ENCODE assay signal across 8 cellular contexts in genomic region chr3:184248454-184249411, GRCh38. TPM values are rescaled to one million over a fixed set of nuclear protein-coding genes. Genes with fewer than 3 reads are reported as not detected.
DNase-seq lines count a peak whose midpoint lies in the region; ATAC-seq and TF ChIP-seq lines count a peak whose summit lies in the region.

Gene ALG3, minus strand, starts transcription at chr3:184248962. Its CDS starts 22 bp downstream, at chr3:184248940.

- peak; percentile 40 for DNase-seq in DMS153 (lab: John Stamatoyannopoulos, UW)
- peak; percentile 63 to 77 for DNase-seq in SHP77 (lab: John Stamatoyannopoulos, UW)
- DNase-seq in activated gamma-delta T cell treated with Interleukin-2 at 50 U/mL for 16 hours = peak; percentile 86
- DNase-seq in foreskin fibroblast = peak; percentile 86 to 96
- DNase-seq in neural progenitor cell (ENCODE audit: low spot score) = peak; percentile 94
- peak; percentile 86 for DNase-seq in stomach

- H3K27ac ChIP-seq in KOPT-K1 (ENCODE audit: low read depth, low read length, poor library complexity, severe bottlenecking) (peak within 1 kb of the TSS; percentile 79), neural progenitor cell (peak within 1 kb of the TSS; percentile 73), stomach (peak within 1 kb of the TSS; percentile 76 to 89 (median 85))

- TF ChIP-seq POLR2A in stomach (IDR thresholded peaks at IDR 0.05) = peak in 1 of 4 donors; percentile 57

- TF ChIP-seq EP300 in stomach (IDR thresholded peaks at IDR 0.05) = no peak

- intact Hi-C loops in stomach (cut with DNase I; ENCODE audit: low total_unique reads) = loop anchor here (10.0 kb wide), 1 partner anchor 64 kb away; the partner anchor contains the start of gene ABCF3

- peaks cover under 1% of the 10 kb centered on the region for H4K20me1 ChIP-seq in neural progenitor cell (ENCODE audit: low read depth)

- peaks cover 3% of the 10 kb centered on the region for H3K27me3 Mint-ChIP-seq in neural progenitor cell (ENCODE audit: insufficient read depth, low read depth)

- peak within 1 kb of the TSS; percentile 98 for H2AFZ ChIP-seq in neural progenitor cell (replicated peaks)

- 0 to 1% (median 0%) methylated on average over 24 to 49 of the region's 49 CpGs for WGBS in stomach, 5 donors

- H3F3A ChIP-seq in neural progenitor cell (ENCODE audit: low read depth) = peaks cover 20% of the 10 kb centered on the region

- TF ChIP-seq CTCF in foreskin fibroblast (IDR thresholded peaks at IDR 0.05; ENCODE audit: low read depth, low read length) (no peak), neural progenitor cell (IDR thresholded peaks at IDR 0.05) (peak; percentile 6), stomach (IDR thresholded peaks at IDR 0.05) (no peak)

- peak; percentile 41 for ATAC-seq in GM21576 (IDR thresholded peaks at IDR 0.05; ENCODE audit: unreplicated experiment)

- H3K27ac Mint-ChIP-seq in neural progenitor cell = peak within 1 kb of the TSS; percentile 67

- H3K79me2 ChIP-seq in neural progenitor cell (ENCODE audit: low read depth) = peaks cover 17% of the 10 kb centered on the region

- H3K4me2 ChIP-seq in neural progenitor cell = peak within 1 kb of the TSS; percentile 97

- peak within 1 kb of the TSS; percentile 87 to 100 for H3K4me3 ChIP-seq in foreskin fibroblast (ENCODE audit: low read depth in 1 of 2, low read length in 2 of 2)
- H3K4me3 ChIP-seq in neural progenitor cell = peak within 1 kb of the TSS; percentile 93
- H3K4me3 ChIP-seq in stomach = peak within 1 kb of the TSS; percentile 81 to 97 (median 92)

- peaks cover 1% of the 10 kb centered on the region for H3K36me3 Mint-ChIP-seq in neural progenitor cell

- peaks cover 26% of the 10 kb centered on the region for H3K36me3 ChIP-seq in KOPT-K1 (ENCODE audit: insufficient read depth, low read length)
- no peaks in the 10 kb centered on the region for H3K36me3 ChIP-seq in neural progenitor cell
- H3K36me3 ChIP-seq in stomach = peaks cover 20 to 22% (median 22%) of the 10 kb centered on the region in 4 donors

- H3K4me1 ChIP-seq in neural progenitor cell = no peaks in the 10 kb centered on the region
- peaks cover 5 to 33% (median 26%) of the 10 kb centered on the region in 4 donors for H3K4me1 ChIP-seq in stomach

- H3K4me1 Mint-ChIP-seq in neural progenitor cell = peaks cover 7% of the 10 kb centered on the region

- peak within 1 kb of the TSS; percentile 92 for H3K4me3 Mint-ChIP-seq in neural progenitor cell

- H3K9me3 Mint-ChIP-seq in neural progenitor cell = no peaks in the 10 kb centered on the region

- H3K9ac ChIP-seq in neural progenitor cell = peak within 1 kb of the TSS; percentile 70

- no peaks in the 10 kb centered on the region for H3K27me3 ChIP-seq in neural progenitor cell
- no peaks in the 10 kb centered on the region for H3K27me3 ChIP-seq in stomach

- H3K9me3 ChIP-seq in KOPT-K1 (ENCODE audit: insufficient read depth, low read length, poor library complexity, severe bottlenecking) = no peaks in the 10 kb centered on the region
- H3K9me3 ChIP-seq in neural progenitor cell (ENCODE audit: low read depth) = no peaks in the 10 kb centered on the region
- H3K9me3 ChIP-seq in stomach = no peaks in the 10 kb centered on the region

RNA-seq across cellular contexts. Expression of gene ALG3, which starts in this region (rescaled TPM):
- total RNA-seq in neural progenitor cell (ENCODE audit: low replicate concordance) (23.7 and 39.1 TPM in 2 replicates), stomach (100 to 1,000 TPM in 1 of 5 donors, 10 to 100 TPM in 4; 17.1 to 253 (median 24.1) TPM)
- polyA plus RNA-seq in stomach = 10 to 100 TPM; 20.9 to 22.5 (median 20.9) TPM

Comparison
In these comparisons a context has a peak if more than half of its experiments do, and no peak if none do; other contexts are left out.
1. Peak in every context shown above with its lines: DNase-seq, ATAC-seq, H3K4me3 ChIP-seq and H3K27ac ChIP-seq.
2. DNase-seq: peak in every context shown above with its lines; median percentile 94 in neural progenitor cell; 91 in foreskin fibroblast; 86 in activated gamma-delta T cell treated with Interleukin-2 at 50 U/mL for 16 hours; 86 in stomach; 70 in SHP77; 40 in DMS153.